Comparison of ENCODE assay signal across 1 cellular context in genomic region chr9:36091028-36091953, GRCh38.
TF ChIP-seq lines count a peak whose summit lies in the region.

No MANE protein-coding gene starts in this region.

TF ChIP-seq in HepG2, 621 proteins besides CTCF, POLR2A, EP300 and RAD21 (continued from another document):
- TF ChIP-seq TIGD3 (CRISPR knock-in tag; IDR thresholded peaks at IDR 0.05; ENCODE audit: borderline replicate concordance) (0 out of 2 replicates have a peak, but pooled peaks have one; percentile 48), TEAD3 (CRISPR knock-in tag; optimal IDR thresholded peaks at IDR 0.05; ENCODE audit: borderline replicate concordance) (peak; percentile 53), ZNF879 (CRISPR knock-in tag; IDR thresholded peaks at IDR 0.05) (no peak)
TF ChIP-seq in HepG2: peak in this region for 2.
